In genomic region chr12:65556676-65557424, GRCh38 we compare ENCODE assay signal across 8 cellular contexts.
DNase-seq lines count a peak whose midpoint lies in the region; ATAC-seq lines count a peak whose summit lies in the region.

No MANE protein-coding gene starts in this region.

- H3K9ac ChIP-seq in mesenchymal stem cell (ENCODE audit: low read length) = peak overlapping the region; percentile 57

- no peaks in the 10 kb centered on the region for H3K27me3 Mint-ChIP-seq in activated CD4-positive, alpha-beta memory T cell treated with anti-CD3 and anti-CD28 coated beads, Interleukin-2, amount 10 ng/mL, durations not matched to agents 7 days and 5 days

- no peak overlapping the region for H3K27ac Mint-ChIP-seq in activated CD4-positive, alpha-beta memory T cell treated with anti-CD3 and anti-CD28 coated beads, Interleukin-2, amount 10 ng/mL, durations not matched to agents 7 days and 5 days

- H3K36me3 ChIP-seq in effector memory CD4-positive, alpha-beta T cell (ENCODE audit: control insufficient read depth, insufficient read depth, low read length) = no peaks in the 10 kb centered on the region
- no peaks in the 10 kb centered on the region for H3K36me3 ChIP-seq in mesenchymal stem cell (ENCODE audit: control insufficient read depth in 1 of 2, insufficient read depth in 2 of 2, low read depth in 1 of 2, low read length in 2 of 2)

- H2BK120ac ChIP-seq in mesenchymal stem cell (ENCODE audit: low read depth, low read length) = no peak overlapping the region

- H3K9me3 Mint-ChIP-seq in activated CD4-positive, alpha-beta memory T cell treated with anti-CD3 and anti-CD28 coated beads, Interleukin-2, amount 10 ng/mL, durations not matched to agents 7 days and 5 days = no peaks in the 10 kb centered on the region

- H2AK5ac ChIP-seq in mesenchymal stem cell (ENCODE audit: low read length, severe bottlenecking) = peak overlapping the region; percentile 4

- no peak overlapping the region for H4K8ac ChIP-seq in mesenchymal stem cell (ENCODE audit: low read length)

- H3K18ac ChIP-seq in mesenchymal stem cell (ENCODE audit: low read depth in 1 of 2, low read length in 2 of 2) = peak overlapping the region; percentile 8 to 48

- H3K27me3 ChIP-seq in effector memory CD4-positive, alpha-beta T cell (replicated peaks; ENCODE audit: control insufficient read depth, insufficient read depth, low read length, poor library complexity, severe bottlenecking) = no peaks in the 10 kb centered on the region
- H3K27me3 ChIP-seq in mesenchymal stem cell (ENCODE audit: control insufficient read depth in 1 of 2, insufficient read depth in 1 of 2, low read length in 2 of 2) = no peaks in the 10 kb centered on the region

- no peak overlapping the region for H2BK15ac ChIP-seq in mesenchymal stem cell (ENCODE audit: low read depth, poor library complexity, severe bottlenecking)

- H3K4me2 ChIP-seq in mesenchymal stem cell (ENCODE audit: low read length, poor library complexity, severe bottlenecking) = no peak overlapping the region

- H4K91ac ChIP-seq in mesenchymal stem cell (ENCODE audit: low read length) = no peak overlapping the region

- CTCF ChIA-PET in activated CD4-positive, alpha-beta memory T cell treated with anti-CD3 and anti-CD28 coated beads, Interleukin-2, amount 10 ng/mL, durations not matched to agents 7 days and 5 days (lab: Charles Lee) = interaction anchor here (0.7 to 1.2 kb wide), 16 partner anchors 9 to 665 kb away, joined by 3 to 8 read pairs (median 3); no protein-coding TSS in a partner anchor

- no peaks in the 10 kb centered on the region for H3K79me1 ChIP-seq in mesenchymal stem cell (replicated peaks; ENCODE audit: low read length, poor library complexity, severe bottlenecking)

- no peak overlapping the region for H2AFZ ChIP-seq in mesenchymal stem cell (ENCODE audit: low read depth, low read length)

- no peak overlapping the region for H2BK5ac ChIP-seq in mesenchymal stem cell (ENCODE audit: low read depth, low read length, poor library complexity, severe bottlenecking)

- no peak overlapping the region for H3K14ac ChIP-seq in mesenchymal stem cell (ENCODE audit: low read length in 2 of 2)

- peak overlapping the region in 1 of 2 experiments; percentile 83 for H2BK12ac ChIP-seq in mesenchymal stem cell (ENCODE audit: low read length in 2 of 2)

- H3K4me3 Mint-ChIP-seq in activated CD4-positive, alpha-beta memory T cell treated with anti-CD3 and anti-CD28 coated beads, Interleukin-2, amount 10 ng/mL, durations not matched to agents 7 days and 5 days = no peak overlapping the region

- peak in 10 of 14 donors; percentile 1 to 59 (median 17) for DNase-seq in C1 segment of cervical spinal cord (lab: John Stamatoyannopoulos, UW)
- peak; percentile 57 for DNase-seq in NCI-H748 (lab: John Stamatoyannopoulos, UW; ENCODE audit: unreplicated experiment)
- DNase-seq in activated CD4-positive, alpha-beta memory T cell treated with anti-CD3 and anti-CD28 coated beads, Interleukin-2, amount 10 ng/mL, durations not matched to agents 7 days and 5 days = peak; percentile 56
- peak in 2 of 3 donors; percentile 5 to 7 for DNase-seq in effector memory CD4-positive, alpha-beta T cell
- peak; percentile 77 for DNase-seq in mesenchymal stem cell
- peak; percentile 40 to 43 for DNase-seq in stimulated activated CD8-positive, alpha-beta memory T cell treated with anti-CD3 and anti-CD28 coated beads, Interleukin-2, amount 100 ng/mL, for 48 hours (ENCODE audit: low read depth in 2 of 2)

- H3K27ac ChIP-seq in effector memory CD4-positive, alpha-beta T cell (ENCODE audit: insufficient read depth, low read length, poor library complexity, severe bottlenecking) = no peak overlapping the region
- no peak overlapping the region for H3K27ac ChIP-seq in mesenchymal stem cell (ENCODE audit: low read length, poor library complexity, severe bottlenecking)

- H3K36me3 Mint-ChIP-seq in activated CD4-positive, alpha-beta memory T cell treated with anti-CD3 and anti-CD28 coated beads, Interleukin-2, amount 10 ng/mL, durations not matched to agents 7 days and 5 days (ENCODE audit: low read depth) = no peaks in the 10 kb centered on the region

- POLR2A ChIA-PET in activated CD4-positive, alpha-beta memory T cell treated with anti-CD3 and anti-CD28 coated beads, Interleukin-2, amount 10 ng/mL, durations not matched to agents 7 days and 5 days (lab: Charles Lee) = no interaction called here

- no peaks in the 10 kb centered on the region for H3K4me1 ChIP-seq in effector memory CD4-positive, alpha-beta T cell (ENCODE audit: control insufficient read depth, insufficient read depth, low read length, poor library complexity, severe bottlenecking)
- no peaks in the 10 kb centered on the region for H3K4me1 ChIP-seq in mesenchymal stem cell (ENCODE audit: control insufficient read depth, insufficient read depth, low read depth, low read length)

- H3K4ac ChIP-seq in mesenchymal stem cell (ENCODE audit: low read depth in 1 of 2, low read length in 2 of 2) = peak overlapping the region in 1 of 2 experiments; percentile 79

- H3K4me3 ChIP-seq in effector memory CD4-positive, alpha-beta T cell (ENCODE audit: insufficient read depth, low read depth, low read length, poor library complexity, severe bottlenecking) = no peak overlapping the region
- H3K4me3 ChIP-seq in mesenchymal stem cell (ENCODE audit: insufficient read depth in 1 of 2, low read depth in 1 of 2, low read length in 2 of 2) = no peak overlapping the region

- H3K9me3 ChIP-seq in effector memory CD4-positive, alpha-beta T cell (ENCODE audit: control insufficient read depth, low read length) = no peaks in the 10 kb centered on the region
- H3K9me3 ChIP-seq in mesenchymal stem cell (ENCODE audit: control insufficient read depth, low read length) = no peaks in the 10 kb centered on the region

- no peak overlapping the region for H3K23ac ChIP-seq in mesenchymal stem cell (ENCODE audit: low read length in 2 of 2)

- peak; percentile 98 for ATAC-seq in GM19025 (IDR thresholded peaks at IDR 0.05; ENCODE audit: low read depth, unreplicated experiment)
- ATAC-seq in HG03159 (IDR thresholded peaks at IDR 0.05; ENCODE audit: unreplicated experiment) = peak; percentile 97

- no peaks in the 10 kb centered on the region for H3K4me1 Mint-ChIP-seq in activated CD4-positive, alpha-beta memory T cell treated with anti-CD3 and anti-CD28 coated beads, Interleukin-2, amount 10 ng/mL, durations not matched to agents 7 days and 5 days

- WGBS in mesenchymal stem cell = 41% methylated on average over 21 of the region's 22 CpGs

Comparison
In these comparisons a context has a peak if more than half of its experiments do, and no peak if none do; other contexts are left out.
1. DNase-seq: peak in every context shown above with its lines; median percentile 77 in mesenchymal stem cell; 57 in NCI-H748; 56 in activated CD4-positive, alpha-beta memory T cell treated with anti-CD3 and anti-CD28 coated beads, Interleukin-2, amount 10 ng/mL, durations not matched to agents 7 days and 5 days; 42 in stimulated activated CD8-positive, alpha-beta memory T cell treated with anti-CD3 and anti-CD28 coated beads, Interleukin-2, amount 100 ng/mL, for 48 hours; 17 in C1 segment of cervical spinal cord; 6 in effector memory CD4-positive, alpha-beta T cell.